Comparison of ENCODE assay signal across 8 cellular contexts in genomic region chr14:103562385-103563088, GRCh38. TPM values are rescaled to one million over a fixed set of nuclear protein-coding genes. Genes with fewer than 3 reads are reported as not detected.
DNase-seq lines count a peak whose midpoint lies in the region; ATAC-seq, FAIRE-seq and TF ChIP-seq lines count a peak whose summit lies in the region.

Gene BAG5, minus strand, starts transcription at chr14:103562657. Its CDS starts 1,493 bp downstream, at chr14:103561164.
Gene COA8, plus strand, starts transcription at chr14:103562960. Its CDS starts 42 bp downstream, at chr14:103563002.

- H3K27ac ChIP-seq in 22Rv1 (peak within 1 kb of the TSS; percentile 95), WERI-Rb-1 (peak within 1 kb of the TSS; percentile 90), small intestine (ENCODE audit: low read depth in 1 of 2, low read length in 1 of 2) (peak within 1 kb of the TSS; percentile 96 to 97)

- H3K4me3 ChIP-seq in WERI-Rb-1 (ENCODE audit: low read depth, low read length) = peak within 1 kb of the TSS; percentile 73
- peak within 1 kb of the TSS; percentile 97 for H3K4me3 ChIP-seq in small intestine (ENCODE audit: low read depth in 1 of 2, low read length in 2 of 2)

- in situ Hi-C loops in T47D (cut with HindIII; ENCODE audit: low pct_unique_long_range_greater_than_20kb, low sequenced_read_pairs) = no loop called here

- no peaks in the 10 kb centered on the region for H3K27me3 ChIP-seq in WERI-Rb-1 (ENCODE audit: insufficient read depth, low read depth, severe bottlenecking)
- no peaks in the 10 kb centered on the region for H3K27me3 ChIP-seq in small intestine (ENCODE audit: control insufficient read depth in 2 of 2, insufficient read depth in 2 of 2, low read length in 2 of 2)

- peaks cover 2 to 4% of the 10 kb centered on the region in 2 donors for H3K4me1 ChIP-seq in small intestine (ENCODE audit: control insufficient read depth in 2 of 2, insufficient read depth in 1 of 2, low read depth in 1 of 2, low read length in 1 of 2)

- peaks cover 41% of the 10 kb centered on the region for H3K36me3 ChIP-seq in WERI-Rb-1
- peaks cover 4 to 5% of the 10 kb centered on the region in 2 donors for H3K36me3 ChIP-seq in small intestine (ENCODE audit: control insufficient read depth in 2 of 2, insufficient read depth in 2 of 2, low read length in 2 of 2)

- H3K9me3 ChIP-seq in WERI-Rb-1 (ENCODE audit: severe bottlenecking) (no peaks in the 10 kb centered on the region), small intestine (ENCODE audit: control insufficient read depth, low read depth) (no peaks in the 10 kb centered on the region)

- peak; percentile 87 for DNase-seq in NCI-H2171 treated with DMSO at 0.1 percent for 48 hours (lab: John Stamatoyannopoulos, UW)
- peak; percentile 92 for DNase-seq in WERI-Rb-1
- DNase-seq in T47D (ENCODE audit: low read depth in 1 of 2, low spot score in 1 of 2) = peak; percentile 87 to 95
- peak; percentile 99 for DNase-seq in iPS-NIHi11 (ENCODE audit: low spot score)
- DNase-seq in small intestine = peak; percentile 77

- ATAC-seq in GM18519 (IDR thresholded peaks at IDR 0.05; ENCODE audit: low FRiP score, unreplicated experiment) = peak; percentile 60
- peak; percentile 65 for ATAC-seq in HG03039 (IDR thresholded peaks at IDR 0.05; ENCODE audit: unreplicated experiment)

- 0% methylated on average over 32 to 100 of the region's 100 CpGs for WGBS in small intestine, 3 donors

- TF ChIP-seq CTCF in 22Rv1 (IDR thresholded peaks at IDR 0.05) (no peak), WERI-Rb-1 (IDR thresholded peaks at IDR 0.05; ENCODE audit: low read depth, low read length) (no peak)

- no peak for FAIRE-seq in small intestine (lab: Jason Lieb, UNC)

RNA-seq across cellular contexts. Expression of gene BAG5, which starts in this region (rescaled TPM):
- polyA plus RNA-seq in small intestine = 10 to 100 TPM in 2 of 3 donors, 1 to 10 TPM in 1; 8.5 to 14.2 (median 11.1) TPM

RNA-seq across cellular contexts. Expression of gene COA8, which starts in this region (rescaled TPM):
- polyA plus RNA-seq in small intestine = 10 to 100 TPM; 33.0 to 68.7 (median 56.5) TPM

Comparison
In these comparisons a context has a peak if more than half of its experiments do, and no peak if none do; other contexts are left out.
1. Peak in every context shown above with its lines: DNase-seq, ATAC-seq, H3K4me3 ChIP-seq and H3K27ac ChIP-seq.